In genomic region chr2:170881840-170882239, GRCh38 we compare ENCODE assay signal across 2 cellular contexts.
TF ChIP-seq lines count a peak whose summit lies in the region.

No MANE protein-coding gene starts in this region.

TF ChIP-seq in GM23338, 12 proteins besides CTCF, POLR2A, EP300 and RAD21:
- TF ChIP-seq, protein P1, sequence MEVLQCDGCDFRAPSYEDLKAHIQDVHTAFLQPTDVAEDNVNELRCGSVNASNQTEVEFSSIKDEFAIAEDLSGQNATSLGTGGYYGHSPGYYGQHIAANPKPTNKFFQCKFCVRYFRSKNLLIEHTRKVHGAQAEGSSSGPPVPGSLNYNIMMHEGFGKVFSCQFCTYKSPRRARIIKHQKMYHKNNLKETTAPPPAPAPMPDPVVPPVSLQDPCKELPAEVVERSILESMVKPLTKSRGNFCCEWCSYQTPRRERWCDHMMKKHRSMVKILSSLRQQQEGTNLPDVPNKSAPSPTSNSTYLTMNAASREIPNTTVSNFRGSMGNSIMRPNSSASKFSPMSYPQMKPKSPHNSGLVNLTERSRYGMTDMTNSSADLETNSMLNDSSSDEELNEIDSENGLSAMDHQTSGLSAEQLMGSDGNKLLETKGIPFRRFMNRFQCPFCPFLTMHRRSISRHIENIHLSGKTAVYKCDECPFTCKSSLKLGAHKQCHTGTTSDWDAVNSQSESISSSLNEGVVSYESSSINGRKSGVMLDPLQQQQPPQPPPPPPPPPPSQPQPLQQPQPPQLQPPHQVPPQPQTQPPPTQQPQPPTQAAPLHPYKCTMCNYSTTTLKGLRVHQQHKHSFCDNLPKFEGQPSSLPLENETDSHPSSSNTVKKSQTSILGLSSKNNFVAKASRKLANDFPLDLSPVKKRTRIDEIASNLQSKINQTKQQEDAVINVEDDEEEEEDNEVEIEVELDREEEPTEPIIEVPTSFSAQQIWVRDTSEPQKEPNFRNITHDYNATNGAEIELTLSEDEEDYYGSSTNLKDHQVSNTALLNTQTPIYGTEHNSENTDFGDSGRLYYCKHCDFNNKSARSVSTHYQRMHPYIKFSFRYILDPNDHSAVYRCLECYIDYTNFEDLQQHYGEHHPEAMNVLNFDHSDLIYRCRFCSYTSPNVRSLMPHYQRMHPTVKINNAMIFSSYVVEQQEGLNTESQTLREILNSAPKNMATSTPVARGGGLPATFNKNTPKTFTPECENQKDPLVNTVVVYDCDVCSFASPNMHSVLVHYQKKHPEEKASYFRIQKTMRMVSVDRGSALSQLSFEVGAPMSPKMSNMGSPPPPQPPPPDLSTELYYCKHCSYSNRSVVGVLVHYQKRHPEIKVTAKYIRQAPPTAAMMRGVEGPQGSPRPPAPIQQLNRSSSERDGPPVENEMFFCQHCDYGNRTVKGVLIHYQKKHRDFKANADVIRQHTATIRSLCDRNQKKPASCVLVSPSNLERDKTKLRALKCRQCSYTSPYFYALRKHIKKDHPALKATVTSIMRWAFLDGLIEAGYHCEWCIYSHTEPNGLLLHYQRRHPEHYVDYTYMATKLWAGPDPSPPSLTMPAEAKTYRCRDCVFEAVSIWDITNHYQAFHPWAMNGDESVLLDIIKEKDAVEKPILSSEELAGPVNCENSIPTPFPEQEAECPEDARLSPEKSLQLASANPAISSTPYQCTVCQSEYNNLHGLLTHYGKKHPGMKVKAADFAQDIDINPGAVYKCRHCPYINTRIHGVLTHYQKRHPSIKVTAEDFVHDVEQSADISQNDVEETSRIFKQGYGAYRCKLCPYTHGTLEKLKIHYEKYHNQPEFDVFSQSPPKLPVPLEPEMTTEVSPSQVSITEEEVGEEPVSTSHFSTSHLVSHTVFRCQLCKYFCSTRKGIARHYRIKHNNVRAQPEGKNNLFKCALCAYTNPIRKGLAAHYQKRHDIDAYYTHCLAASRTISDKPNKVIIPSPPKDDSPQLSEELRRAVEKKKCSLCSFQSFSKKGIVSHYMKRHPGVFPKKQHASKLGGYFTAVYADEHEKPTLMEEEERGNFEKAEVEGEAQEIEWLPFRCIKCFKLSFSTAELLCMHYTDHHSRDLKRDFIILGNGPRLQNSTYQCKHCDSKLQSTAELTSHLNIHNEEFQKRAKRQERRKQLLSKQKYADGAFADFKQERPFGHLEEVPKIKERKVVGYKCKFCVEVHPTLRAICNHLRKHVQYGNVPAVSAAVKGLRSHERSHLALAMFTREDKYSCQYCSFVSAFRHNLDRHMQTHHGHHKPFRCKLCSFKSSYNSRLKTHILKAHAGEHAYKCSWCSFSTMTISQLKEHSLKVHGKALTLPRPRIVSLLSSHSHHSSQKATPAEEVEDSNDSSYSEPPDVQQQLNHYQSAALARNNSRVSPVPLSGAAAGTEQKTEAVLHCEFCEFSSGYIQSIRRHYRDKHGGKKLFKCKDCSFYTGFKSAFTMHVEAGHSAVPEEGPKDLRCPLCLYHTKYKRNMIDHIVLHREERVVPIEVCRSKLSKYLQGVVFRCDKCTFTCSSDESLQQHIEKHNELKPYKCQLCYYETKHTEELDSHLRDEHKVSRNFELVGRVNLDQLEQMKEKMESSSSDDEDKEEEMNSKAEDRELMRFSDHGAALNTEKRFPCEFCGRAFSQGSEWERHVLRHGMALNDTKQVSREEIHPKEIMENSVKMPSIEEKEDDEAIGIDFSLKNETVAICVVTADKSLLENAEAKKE (CRISPR knock-in tag; IDR thresholded peaks at IDR 0.05) = no peak
- TF ChIP-seq CREB1 (CRISPR knock-in tag; IDR thresholded peaks at IDR 0.05; ENCODE audit: low read depth) = no peak
- no peak for TF ChIP-seq EZH2phosphoT487 (IDR thresholded peaks at IDR 0.05; ENCODE audit: unreplicated experiment)
- TF ChIP-seq EZH2 (IDR thresholded peaks at IDR 0.05; ENCODE audit: low read depth, unreplicated experiment) = no peak
- no peak for TF ChIP-seq NANOG (IDR thresholded peaks at IDR 0.05; ENCODE audit: borderline replicate concordance)
- TF ChIP-seq ETS1 (IDR thresholded peaks at IDR 0.05) = no peak
- TF ChIP-seq STAT1 (IDR thresholded peaks at IDR 0.05; ENCODE audit: unreplicated experiment) = no peak
- TF ChIP-seq ZNF114 (CRISPR knock-in tag; IDR thresholded peaks at IDR 0.05) = no peak
- TF ChIP-seq, protein P2, sequence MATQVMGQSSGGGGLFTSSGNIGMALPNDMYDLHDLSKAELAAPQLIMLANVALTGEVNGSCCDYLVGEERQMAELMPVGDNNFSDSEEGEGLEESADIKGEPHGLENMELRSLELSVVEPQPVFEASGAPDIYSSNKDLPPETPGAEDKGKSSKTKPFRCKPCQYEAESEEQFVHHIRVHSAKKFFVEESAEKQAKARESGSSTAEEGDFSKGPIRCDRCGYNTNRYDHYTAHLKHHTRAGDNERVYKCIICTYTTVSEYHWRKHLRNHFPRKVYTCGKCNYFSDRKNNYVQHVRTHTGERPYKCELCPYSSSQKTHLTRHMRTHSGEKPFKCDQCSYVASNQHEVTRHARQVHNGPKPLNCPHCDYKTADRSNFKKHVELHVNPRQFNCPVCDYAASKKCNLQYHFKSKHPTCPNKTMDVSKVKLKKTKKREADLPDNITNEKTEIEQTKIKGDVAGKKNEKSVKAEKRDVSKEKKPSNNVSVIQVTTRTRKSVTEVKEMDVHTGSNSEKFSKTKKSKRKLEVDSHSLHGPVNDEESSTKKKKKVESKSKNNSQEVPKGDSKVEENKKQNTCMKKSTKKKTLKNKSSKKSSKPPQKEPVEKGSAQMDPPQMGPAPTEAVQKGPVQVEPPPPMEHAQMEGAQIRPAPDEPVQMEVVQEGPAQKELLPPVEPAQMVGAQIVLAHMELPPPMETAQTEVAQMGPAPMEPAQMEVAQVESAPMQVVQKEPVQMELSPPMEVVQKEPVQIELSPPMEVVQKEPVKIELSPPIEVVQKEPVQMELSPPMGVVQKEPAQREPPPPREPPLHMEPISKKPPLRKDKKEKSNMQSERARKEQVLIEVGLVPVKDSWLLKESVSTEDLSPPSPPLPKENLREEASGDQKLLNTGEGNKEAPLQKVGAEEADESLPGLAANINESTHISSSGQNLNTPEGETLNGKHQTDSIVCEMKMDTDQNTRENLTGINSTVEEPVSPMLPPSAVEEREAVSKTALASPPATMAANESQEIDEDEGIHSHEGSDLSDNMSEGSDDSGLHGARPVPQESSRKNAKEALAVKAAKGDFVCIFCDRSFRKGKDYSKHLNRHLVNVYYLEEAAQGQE (IDR thresholded peaks at IDR 0.05; ENCODE audit: unreplicated experiment) = no peak
- no peak for TF ChIP-seq POLR2AphosphoS5 (IDR thresholded peaks at IDR 0.05; ENCODE audit: low read depth)
- TF ChIP-seq JUNB (IDR thresholded peaks at IDR 0.05; ENCODE audit: unreplicated experiment) = no peak
- no peak for TF ChIP-seq ZNF331 (CRISPR knock-in tag; IDR thresholded peaks at IDR 0.05; ENCODE audit: low read depth)

TF ChIP-seq in K562, 482 proteins besides CTCF, POLR2A, EP300 and RAD21:
- TF ChIP-seq ZNF318 (IDR thresholded peaks at IDR 0.05; ENCODE audit: borderline replicate concordance in 1 of 2, low read depth in 1 of 2) (no peak), RFX1 (IDR thresholded peaks at IDR 0.05) (peak; percentile 20; the same call in 1 of the 2 replicates), MYNN (IDR thresholded peaks at IDR 0.05) (peak; percentile 93), MYNN (CRISPR knock-in tag; IDR thresholded peaks at IDR 0.05) (peak; percentile 80)
